Comparison of ENCODE assay signal across 1 cellular context in genomic region chr6:125872259-125872921, GRCh38.
TF ChIP-seq lines count a peak whose summit lies in the region.

No MANE protein-coding gene starts in this region.

TF ChIP-seq in K562, 482 proteins besides CTCF, POLR2A, EP300 and RAD21 (continued from another document and continues in another):
- TF ChIP-seq, protein P1, sequence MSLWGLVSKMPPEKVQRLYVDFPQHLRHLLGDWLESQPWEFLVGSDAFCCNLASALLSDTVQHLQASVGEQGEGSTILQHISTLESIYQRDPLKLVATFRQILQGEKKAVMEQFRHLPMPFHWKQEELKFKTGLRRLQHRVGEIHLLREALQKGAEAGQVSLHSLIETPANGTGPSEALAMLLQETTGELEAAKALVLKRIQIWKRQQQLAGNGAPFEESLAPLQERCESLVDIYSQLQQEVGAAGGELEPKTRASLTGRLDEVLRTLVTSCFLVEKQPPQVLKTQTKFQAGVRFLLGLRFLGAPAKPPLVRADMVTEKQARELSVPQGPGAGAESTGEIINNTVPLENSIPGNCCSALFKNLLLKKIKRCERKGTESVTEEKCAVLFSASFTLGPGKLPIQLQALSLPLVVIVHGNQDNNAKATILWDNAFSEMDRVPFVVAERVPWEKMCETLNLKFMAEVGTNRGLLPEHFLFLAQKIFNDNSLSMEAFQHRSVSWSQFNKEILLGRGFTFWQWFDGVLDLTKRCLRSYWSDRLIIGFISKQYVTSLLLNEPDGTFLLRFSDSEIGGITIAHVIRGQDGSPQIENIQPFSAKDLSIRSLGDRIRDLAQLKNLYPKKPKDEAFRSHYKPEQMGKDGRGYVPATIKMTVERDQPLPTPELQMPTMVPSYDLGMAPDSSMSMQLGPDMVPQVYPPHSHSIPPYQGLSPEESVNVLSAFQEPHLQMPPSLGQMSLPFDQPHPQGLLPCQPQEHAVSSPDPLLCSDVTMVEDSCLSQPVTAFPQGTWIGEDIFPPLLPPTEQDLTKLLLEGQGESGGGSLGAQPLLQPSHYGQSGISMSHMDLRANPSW (CRISPR knock-in tag; IDR thresholded peaks at IDR 0.05): no peak
- TF ChIP-seq ZNF384 (IDR thresholded peaks at IDR 0.05; ENCODE audit: low read depth, low read length): 0 out of 2 replicates have a peak, but pooled peaks have one; percentile 7
- no peak for TF ChIP-seq ZNF507 (tag; conservative IDR thresholded peaks at IDR 0.05)
- TF ChIP-seq ZZZ3 (IDR thresholded peaks at IDR 0.05): no peak
- no peak for TF ChIP-seq TEAD1 (CRISPR knock-in tag; IDR thresholded peaks at IDR 0.05)
- TF ChIP-seq, protein P2, sequence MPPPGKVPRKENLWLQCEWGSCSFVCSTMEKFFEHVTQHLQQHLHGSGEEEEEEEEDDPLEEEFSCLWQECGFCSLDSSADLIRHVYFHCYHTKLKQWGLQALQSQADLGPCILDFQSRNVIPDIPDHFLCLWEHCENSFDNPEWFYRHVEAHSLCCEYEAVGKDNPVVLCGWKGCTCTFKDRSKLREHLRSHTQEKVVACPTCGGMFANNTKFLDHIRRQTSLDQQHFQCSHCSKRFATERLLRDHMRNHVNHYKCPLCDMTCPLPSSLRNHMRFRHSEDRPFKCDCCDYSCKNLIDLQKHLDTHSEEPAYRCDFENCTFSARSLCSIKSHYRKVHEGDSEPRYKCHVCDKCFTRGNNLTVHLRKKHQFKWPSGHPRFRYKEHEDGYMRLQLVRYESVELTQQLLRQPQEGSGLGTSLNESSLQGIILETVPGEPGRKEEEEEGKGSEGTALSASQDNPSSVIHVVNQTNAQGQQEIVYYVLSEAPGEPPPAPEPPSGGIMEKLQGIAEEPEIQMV (tag; conservative IDR thresholded peaks at IDR 0.05; ENCODE audit: low read depth): no peak
- TF ChIP-seq FOXK2 (conservative IDR thresholded peaks at IDR 0.05 in 1 of 2, IDR thresholded peaks at IDR 0.05 in 1 of 2; ENCODE audit: low read depth in 2 of 2): peak; percentile 54 to 56; a peak in 3 of 4 replicates
- TF ChIP-seq POU5F1 (IDR thresholded peaks at IDR 0.05; ENCODE audit: borderline replicate concordance, low read depth, low read length, partially characterized antibody): no peak
- TF ChIP-seq, protein P3, sequence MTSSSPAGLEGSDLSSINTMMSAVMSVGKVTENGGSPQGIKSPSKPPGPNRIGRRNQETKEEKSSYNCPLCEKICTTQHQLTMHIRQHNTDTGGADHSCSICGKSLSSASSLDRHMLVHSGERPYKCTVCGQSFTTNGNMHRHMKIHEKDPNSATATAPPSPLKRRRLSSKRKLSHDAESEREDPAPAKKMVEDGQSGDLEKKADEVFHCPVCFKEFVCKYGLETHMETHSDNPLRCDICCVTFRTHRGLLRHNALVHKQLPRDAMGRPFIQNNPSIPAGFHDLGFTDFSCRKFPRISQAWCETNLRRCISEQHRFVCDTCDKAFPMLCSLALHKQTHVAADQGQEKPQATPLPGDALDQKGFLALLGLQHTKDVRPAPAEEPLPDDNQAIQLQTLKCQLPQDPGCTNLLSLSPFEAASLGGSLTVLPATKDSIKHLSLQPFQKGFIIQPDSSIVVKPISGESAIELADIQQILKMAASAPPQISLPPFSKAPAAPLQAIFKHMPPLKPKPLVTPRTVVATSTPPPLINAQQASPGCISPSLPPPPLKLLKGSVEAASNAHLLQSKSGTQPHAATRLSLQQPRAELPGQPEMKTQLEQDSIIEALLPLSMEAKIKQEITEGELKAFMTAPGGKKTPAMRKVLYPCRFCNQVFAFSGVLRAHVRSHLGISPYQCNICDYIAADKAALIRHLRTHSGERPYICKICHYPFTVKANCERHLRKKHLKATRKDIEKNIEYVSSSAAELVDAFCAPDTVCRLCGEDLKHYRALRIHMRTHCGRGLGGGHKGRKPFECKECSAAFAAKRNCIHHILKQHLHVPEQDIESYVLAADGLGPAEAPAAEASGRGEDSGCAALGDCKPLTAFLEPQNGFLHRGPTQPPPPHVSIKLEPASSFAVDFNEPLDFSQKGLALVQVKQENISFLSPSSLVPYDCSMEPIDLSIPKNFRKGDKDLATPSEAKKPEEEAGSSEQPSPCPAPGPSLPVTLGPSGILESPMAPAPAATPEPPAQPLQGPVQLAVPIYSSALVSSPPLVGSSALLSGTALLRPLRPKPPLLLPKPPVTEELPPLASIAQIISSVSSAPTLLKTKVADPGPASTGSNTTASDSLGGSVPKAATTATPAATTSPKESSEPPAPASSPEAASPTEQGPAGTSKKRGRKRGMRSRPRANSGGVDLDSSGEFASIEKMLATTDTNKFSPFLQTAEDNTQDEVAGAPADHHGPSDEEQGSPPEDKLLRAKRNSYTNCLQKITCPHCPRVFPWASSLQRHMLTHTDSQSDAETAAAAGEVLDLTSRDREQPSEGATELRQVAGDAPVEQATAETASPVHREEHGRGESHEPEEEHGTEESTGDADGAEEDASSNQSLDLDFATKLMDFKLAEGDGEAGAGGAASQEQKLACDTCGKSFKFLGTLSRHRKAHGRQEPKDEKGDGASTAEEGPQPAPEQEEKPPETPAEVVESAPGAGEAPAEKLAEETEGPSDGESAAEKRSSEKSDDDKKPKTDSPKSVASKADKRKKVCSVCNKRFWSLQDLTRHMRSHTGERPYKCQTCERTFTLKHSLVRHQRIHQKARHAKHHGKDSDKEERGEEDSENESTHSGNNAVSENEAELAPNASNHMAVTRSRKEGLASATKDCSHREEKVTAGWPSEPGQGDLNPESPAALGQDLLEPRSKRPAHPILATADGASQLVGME (CRISPR knock-in tag; IDR thresholded peaks at IDR 0.05): no peak
- TF ChIP-seq DACH1 (IDR thresholded peaks at IDR 0.05; ENCODE audit: partially characterized antibody): peak; percentile 27
- TF ChIP-seq ZNF696 (CRISPR knock-in tag; conservative IDR thresholded peaks at IDR 0.05): no peak
- peak in 1 of 2 experiments; percentile 91; a peak in 3 of 4 replicates for TF ChIP-seq SRF (CRISPR knock-in tag; IDR thresholded peaks at IDR 0.05)
- no peak for TF ChIP-seq CHD7 (IDR thresholded peaks at IDR 0.05; ENCODE audit: low read depth, low read length)
- TF ChIP-seq KAT2B (IDR thresholded peaks at IDR 0.05; ENCODE audit: low read depth, low read length): no peak
- no peak for TF ChIP-seq CHD4 (IDR thresholded peaks at IDR 0.05; ENCODE audit: insufficient read depth, insufficient replicate concordance, low read depth, low read length, poor library complexity, severe bottlenecking)
- no peak for TF ChIP-seq SOX6 (IDR thresholded peaks at IDR 0.05)
- TF ChIP-seq BRF2 (IDR thresholded peaks at IDR 0.05; ENCODE audit: borderline replicate concordance, insufficient read depth, insufficient read length): no peak
- peak; percentile 39; the same call in 1 of the 2 replicates for TF ChIP-seq CREM (IDR thresholded peaks at IDR 0.05; ENCODE audit: low read depth)
- TF ChIP-seq CC2D1A (IDR thresholded peaks at IDR 0.05): 0 out of 2 replicates have a peak, but pooled peaks have one; percentile 11
- peak; percentile 16 for TF ChIP-seq ASH1L (IDR thresholded peaks at IDR 0.05; ENCODE audit: borderline replicate concordance, low read depth, partially characterized antibody)
- no peak for TF ChIP-seq THRB (CRISPR knock-in tag; conservative IDR thresholded peaks at IDR 0.05)
- TF ChIP-seq RBBP5 (IDR thresholded peaks at IDR 0.05; ENCODE audit: borderline replicate concordance, insufficient read depth, low read length, poor library complexity, severe bottlenecking): peak; percentile 31
- TF ChIP-seq, protein P4, sequence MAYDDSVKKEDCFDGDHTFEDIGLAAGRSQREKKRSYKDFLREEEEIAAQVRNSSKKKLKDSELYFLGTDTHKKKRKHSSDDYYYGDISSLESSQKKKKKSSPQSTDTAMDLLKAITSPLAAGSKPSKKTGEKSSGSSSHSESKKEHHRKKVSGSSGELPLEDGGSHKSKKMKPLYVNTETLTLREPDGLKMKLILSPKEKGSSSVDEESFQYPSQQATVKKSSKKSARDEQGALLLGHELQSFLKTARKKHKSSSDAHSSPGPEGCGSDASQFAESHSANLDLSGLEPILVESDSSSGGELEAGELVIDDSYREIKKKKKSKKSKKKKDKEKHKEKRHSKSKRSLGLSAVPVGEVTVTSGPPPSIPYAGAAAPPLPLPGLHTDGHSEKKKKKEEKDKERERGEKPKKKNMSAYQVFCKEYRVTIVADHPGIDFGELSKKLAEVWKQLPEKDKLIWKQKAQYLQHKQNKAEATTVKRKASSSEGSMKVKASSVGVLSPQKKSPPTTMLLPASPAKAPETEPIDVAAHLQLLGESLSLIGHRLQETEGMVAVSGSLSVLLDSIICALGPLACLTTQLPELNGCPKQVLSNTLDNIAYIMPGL (CRISPR knock-in tag; IDR thresholded peaks at IDR 0.05): no peak
- TF ChIP-seq ZEB2 (IDR thresholded peaks at IDR 0.05): no peak
- TF ChIP-seq RBM39 (optimal IDR thresholded peaks at IDR 0.05; ENCODE audit: low read depth, low read length): no peak
- TF ChIP-seq ZFP36 (IDR thresholded peaks at IDR 0.05; ENCODE audit: low read depth, low read length, partially characterized antibody): peak; percentile 40
- 0 out of 2 replicates have a peak, but pooled peaks have one; percentile 15 for TF ChIP-seq MYC (IDR thresholded peaks at IDR 0.05; ENCODE audit: low read depth, low read length)
- no peak for TF ChIP-seq MYC (CRISPR knock-in tag; IDR thresholded peaks at IDR 0.05; ENCODE audit: borderline replicate concordance, low read depth)
